25 cellular contexts compared by ENCODE assay signal in the genomic region with DNA sequence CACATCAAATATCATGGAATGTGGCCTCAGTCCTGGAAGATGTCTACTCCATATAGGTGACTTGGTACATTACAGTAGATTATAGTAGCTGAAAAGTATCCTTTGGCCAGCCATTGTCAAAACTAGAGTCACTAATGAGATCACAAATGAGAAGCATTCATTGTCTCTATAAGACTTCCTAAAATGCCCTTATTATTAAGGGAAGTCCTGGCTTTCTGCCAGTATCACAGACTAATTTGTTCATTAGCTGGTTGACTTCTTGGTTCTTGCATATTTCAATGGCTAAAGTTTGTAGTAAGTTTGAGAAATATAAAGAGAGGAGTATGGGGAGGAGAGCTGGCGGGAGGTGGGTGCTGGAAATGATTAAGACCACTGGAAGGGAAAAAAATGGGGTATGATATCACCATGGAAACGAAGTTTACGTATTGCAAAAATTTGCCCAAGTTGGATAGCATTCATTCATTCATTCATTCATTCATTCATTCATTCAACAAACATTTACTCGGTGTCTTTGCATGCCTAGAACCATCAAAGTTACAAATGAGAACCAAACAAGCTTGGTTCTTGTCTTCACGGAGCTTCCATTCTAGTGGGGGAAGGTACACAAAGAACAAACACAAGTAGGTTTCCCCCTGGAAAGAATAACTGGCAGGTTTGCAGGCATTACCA.
"Had no signal": no experiment of that assay in that cellular context is flagged by ENCODE, and none has a peak within 500 bp of the region (broad histone marks: within the 10 kb centered on the region; RNA-seq: fewer than 3 reads in every experiment).

No MANE protein-coding gene starts in this region.

- H3K27ac Mint-ChIP-seq: activated B cell treated with CpG ODN at 0.5 μM for 24 hours; activated CD4-positive, alpha-beta T cell treated with anti-CD3 and anti-CD28 coated beads, Interleukin-2, amount 10 ng/mL, durations not matched to agents 24 days and 14 days; activated CD8-positive, alpha-beta memory T cell treated with anti-CD3 and anti-CD28 coated beads, Interleukin-2, amount 10 ng/mL, durations not matched to agents 7 days and 5 days; activated naive CD4-positive, alpha-beta T cell treated with anti-CD3 and anti-CD28 coated beads, Interleukin-2, amount 50 U/mL, for 72 hours; activated naive CD8-positive, alpha-beta T cell treated with anti-CD3 and anti-CD28 coated beads, Interleukin-2, amount 50 U/mL, for 24 hours; activated T-cell treated with anti-CD3 and anti-CD28 coated beads, Interleukin-2, amount 50 U/mL, for 24 hours; activated T-helper 1 cell treated with anti-CD3 and anti-CD28 coated beads, Interleukin-12 subunit alpha, Interleukin-12 subunit beta, Interleukin-2, Interleukin-4 antibody, amounts not matched to agents 30 ng/mL and 10 ng/mL and 1 ng/mL, durations not matched to agents 14 hours and 24 hours and 36 hours had no signal

- H3K4me3 Mint-ChIP-seq: activated B cell treated with CpG ODN at 0.5 μM for 24 hours; activated CD4-positive, alpha-beta T cell treated with anti-CD3 and anti-CD28 coated beads, Interleukin-2, amount 10 ng/mL, durations not matched to agents 24 days and 14 days; activated CD8-positive, alpha-beta memory T cell treated with anti-CD3 and anti-CD28 coated beads, Interleukin-2, amount 10 ng/mL, durations not matched to agents 7 days and 5 days; activated naive CD8-positive, alpha-beta T cell treated with anti-CD3 and anti-CD28 coated beads, Interleukin-2, amount 50 U/mL, for 24 hours; activated T-cell treated with anti-CD3 and anti-CD28 coated beads, Interleukin-2, amount 50 U/mL, for 24 hours; activated T-helper 1 cell treated with anti-CD3 and anti-CD28 coated beads, Interleukin-12 subunit alpha, Interleukin-12 subunit beta, Interleukin-2, Interleukin-4 antibody, amounts not matched to agents 30 ng/mL and 10 ng/mL and 1 ng/mL, durations not matched to agents 14 hours and 24 hours and 36 hours had no signal

- DNase-seq: activated B cell treated with CpG ODN at 0.5 μM for 24 hours; activated CD4-positive, alpha-beta T cell treated with anti-CD3 and anti-CD28 coated beads for 1 hour; activated CD4-positive, alpha-beta T cell treated with anti-CD3 and anti-CD28 coated beads, Interleukin-2, amount 10 ng/mL, durations not matched to agents 24 days and 14 days; activated CD4-positive, alpha-beta T cell treated with anti-CD3 and anti-CD28 coated beads, Interleukin-2, amount 50 U/mL, for 48 hours; activated CD8-positive, alpha-beta memory T cell treated with anti-CD3 and anti-CD28 coated beads, Interleukin-2, amount 10 ng/mL, durations not matched to agents 7 days and 5 days; activated effector memory CD4-positive, alpha-beta T cell treated with anti-CD3 and anti-CD28 coated beads, Interleukin-2, amount 50 U/mL, for 16 hours; activated naive CD4-positive, alpha-beta T cell treated with Interleukin-2 at 50 U/mL for 16 hours; activated naive CD8-positive, alpha-beta T cell treated with anti-CD3 and anti-CD28 coated beads, Interleukin-2, amount 50 U/mL, for 24 hours; activated T-cell treated with anti-CD3 and anti-CD28 coated beads, Interleukin-2, amount 50 U/mL, for 24 hours; amniotic stem cell; body of pancreas; central memory CD4-positive, alpha-beta T cell; NCI-H1092; NCI-H1694 treated with DMSO at 0.1 percent for 48 hours; NCI-H2029 treated with DMSO at 0.1 percent for 48 hours; NCI-H2171; NCI-H2227 treated with DMSO at 0.1 percent for 48 hours; NCI-H446 treated with DMSO at 0.1 percent for 48 hours; NCI-H524 treated with DMSO at 0.1 percent for 48 hours; NCI-H774; PC-3; SHP77; SW 1271 had no signal

- H3K36me3 Mint-ChIP-seq: activated CD8-positive, alpha-beta memory T cell treated with anti-CD3 and anti-CD28 coated beads, Interleukin-2, amount 10 ng/mL, durations not matched to agents 7 days and 5 days; activated naive CD4-positive, alpha-beta T cell treated with anti-CD3 and anti-CD28 coated beads, Interleukin-2, amount 50 U/mL, for 72 hours had no signal

- H3K27me3 Mint-ChIP-seq: activated T-cell treated with anti-CD3 and anti-CD28 coated beads, Interleukin-2, amount 50 U/mL, for 24 hours had no signal

- H3K4me1 Mint-ChIP-seq: activated CD8-positive, alpha-beta memory T cell treated with anti-CD3 and anti-CD28 coated beads, Interleukin-2, amount 10 ng/mL, durations not matched to agents 7 days and 5 days had no signal

- H3K9me3 Mint-ChIP-seq: activated B cell treated with CpG ODN at 0.5 μM for 24 hours; activated CD4-positive, alpha-beta T cell treated with anti-CD3 and anti-CD28 coated beads, Interleukin-2, amount 10 ng/mL, durations not matched to agents 24 days and 14 days; activated naive CD4-positive, alpha-beta T cell treated with anti-CD3 and anti-CD28 coated beads, Interleukin-2, amount 50 U/mL, for 72 hours; activated naive CD8-positive, alpha-beta T cell treated with anti-CD3 and anti-CD28 coated beads, Interleukin-2, amount 50 U/mL, for 24 hours; activated T-cell treated with anti-CD3 and anti-CD28 coated beads, Interleukin-2, amount 50 U/mL, for 24 hours; activated T-helper 1 cell treated with anti-CD3 and anti-CD28 coated beads, Interleukin-12 subunit alpha, Interleukin-12 subunit beta, Interleukin-2, Interleukin-4 antibody, amounts not matched to agents 30 ng/mL and 10 ng/mL and 1 ng/mL, durations not matched to agents 14 hours and 24 hours and 36 hours had no signal
